In the genomic region with DNA sequence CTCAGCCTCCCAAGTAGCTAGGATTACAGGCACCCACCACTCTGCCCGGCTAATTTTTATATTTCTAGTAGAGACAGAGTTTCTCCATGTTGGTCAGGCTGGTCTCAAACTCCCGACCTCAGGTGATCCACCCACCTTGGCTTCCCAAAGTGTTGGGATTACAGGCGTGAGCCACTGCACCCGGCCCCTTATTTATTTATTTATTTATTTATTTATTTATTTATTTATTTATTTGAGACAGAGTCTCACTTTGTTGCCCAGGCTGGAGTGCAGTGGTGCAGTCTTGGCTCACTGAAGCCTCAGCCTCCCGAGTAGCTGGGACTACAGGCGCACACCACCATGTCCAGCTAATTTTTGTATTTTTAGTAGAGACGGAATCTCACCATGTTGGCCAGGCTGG, we compare ENCODE assay signal across 9 cellular contexts. TPM values are rescaled to one million over a fixed set of nuclear protein-coding genes. Genes with fewer than 3 reads are reported as not detected.
A peak's percentile ranks its signal among the peaks of the same experiment; 100 is the strongest.
DNase-seq lines count a peak whose midpoint lies in the region; ATAC-seq and TF ChIP-seq lines count a peak whose summit lies in the region.
"Not testable (repeated sequence)": the region's sequence is repeated elsewhere in the genome, so short reads cannot be mapped to it uniquely, and the experiment has no call there.
"Had no signal": no experiment of that assay in that cellular context is flagged by ENCODE, and none has a peak within 500 bp of the region (broad histone marks: within the 10 kb centered on the region; RNA-seq: fewer than 3 reads in every experiment).

No MANE protein-coding gene starts in this region.

- H3K9ac ChIP-seq in Loucy (ENCODE audit: low read depth, low read length, poor library complexity, severe bottlenecking) = not testable (repeated sequence)

- peaks cover 57% of the 10 kb centered on the region for H3K4me1 Mint-ChIP-seq in CD14-positive monocyte
- H3K4me1 Mint-ChIP-seq in activated CD4-positive, alpha-beta memory T cell treated with anti-CD3 and anti-CD28 coated beads, Interleukin-2, amount 10 ng/mL, durations not matched to agents 7 days and 5 days = peaks cover 64% of the 10 kb centered on the region
- peaks cover 43% of the 10 kb centered on the region for H3K4me1 Mint-ChIP-seq in activated T-helper 2 cell treated with anti-CD3 and anti-CD28 coated beads, Interferon-gamma antibody, Interleukin-2, Interleukin-4, amounts not matched to agents 10 μg/mL and 5 μg/mL and 100 μg/mL, durations not matched to agents 14 hours and 24 hours and 36 hours (ENCODE audit: low read depth)
- H3K4me1 Mint-ChIP-seq in central memory CD8-positive, alpha-beta T cell = peaks cover 75% of the 10 kb centered on the region

- H3K4me1 ChIP-seq in Loucy (ENCODE audit: insufficient read depth, low read length, poor library complexity, severe bottlenecking) (peaks cover 55% of the 10 kb centered on the region), neutrophil (ENCODE audit: control insufficient read depth in 1 of 2, insufficient read depth in 1 of 2, low read depth in 1 of 2, low read length in 1 of 2) (peaks cover 61 to 77% of the 10 kb centered on the region in 2 experiments)

- not testable (repeated sequence) for H3F3A ChIP-seq in Loucy (ENCODE audit: low read depth)

- CTCF ChIA-PET in activated CD4-positive, alpha-beta memory T cell treated with anti-CD3 and anti-CD28 coated beads, Interleukin-2, amount 10 ng/mL, durations not matched to agents 7 days and 5 days (lab: Charles Lee) = interaction anchor here (1.6 to 11.4 kb wide), 3 partner anchors 20 to 30 kb away, joined by 9 to 128 read pairs (median 21); a partner anchor contains a TSS

- H3K9me3 ChIP-seq in Loucy (ENCODE audit: insufficient read depth, low read depth, low read length); neutrophil: not testable (repeated sequence)

- not testable (repeated sequence) for H3K36me3 ChIP-seq in Loucy (ENCODE audit: insufficient read depth, low read length)
- H3K36me3 ChIP-seq in neutrophil = peaks cover 56% of the 10 kb centered on the region

- ATAC-seq in central memory CD8-positive, alpha-beta T cell (replicated peaks; ENCODE audit: extremely low read depth, poor library complexity, severe bottlenecking) = not testable (repeated sequence)

- not testable (repeated sequence) for TF ChIP-seq CTCF in CD14-positive monocyte (IDR thresholded peaks at IDR 0.05); Loucy (conservative IDR thresholded peaks at IDR 0.05; ENCODE audit: low read length); neutrophil (IDR thresholded peaks at IDR 0.05)

- peaks cover 45% of the 10 kb centered on the region for H4K20me1 ChIP-seq in Loucy (ENCODE audit: insufficient read depth, low read length, poor library complexity, severe bottlenecking)

- H3K4me3 ChIP-seq in Loucy (ENCODE audit: low read length, poor library complexity, severe bottlenecking) (peak overlapping the region; percentile 98), neutrophil (ENCODE audit: low read depth in 1 of 2, low read length in 1 of 2) (peak overlapping the region in 1 of 2 experiments; percentile 80)

- H3K27ac ChIP-seq in neutrophil = peak overlapping the region; percentile 99

- H3K36me3 Mint-ChIP-seq in CD14-positive monocyte = peaks cover 33 to 65% of the 10 kb centered on the region in 2 donors
- H3K36me3 Mint-ChIP-seq in activated CD4-positive, alpha-beta memory T cell treated with anti-CD3 and anti-CD28 coated beads, Interleukin-2, amount 10 ng/mL, durations not matched to agents 7 days and 5 days (ENCODE audit: low read depth) = peaks cover 69% of the 10 kb centered on the region
- peaks cover 60% of the 10 kb centered on the region for H3K36me3 Mint-ChIP-seq in activated T-helper 2 cell treated with anti-CD3 and anti-CD28 coated beads, Interferon-gamma antibody, Interleukin-2, Interleukin-4, amounts not matched to agents 10 μg/mL and 5 μg/mL and 100 μg/mL, durations not matched to agents 14 hours and 24 hours and 36 hours (ENCODE audit: low read depth)
- H3K36me3 Mint-ChIP-seq in central memory CD8-positive, alpha-beta T cell (ENCODE audit: insufficient read depth) = peaks cover 74% of the 10 kb centered on the region

- H3K4me2 ChIP-seq in Loucy (ENCODE audit: low read depth, low read length, poor library complexity, severe bottlenecking) = peak overlapping the region; percentile 99

- H3K27me3 Mint-ChIP-seq in CD14-positive monocyte (ENCODE audit: low read depth in 3 of 3); activated CD4-positive, alpha-beta memory T cell treated with anti-CD3 and anti-CD28 coated beads, Interleukin-2, amount 10 ng/mL, durations not matched to agents 7 days and 5 days; activated T-helper 2 cell treated with anti-CD3 and anti-CD28 coated beads, Interferon-gamma antibody, Interleukin-2, Interleukin-4, amounts not matched to agents 10 μg/mL and 5 μg/mL and 100 μg/mL, durations not matched to agents 14 hours and 24 hours and 36 hours (ENCODE audit: low read depth); central memory CD8-positive, alpha-beta T cell: not testable (repeated sequence)

- not testable (repeated sequence) for DNase-seq in CD14-positive monocyte (ENCODE audit: low spot score); activated CD4-positive, alpha-beta memory T cell treated with anti-CD3 and anti-CD28 coated beads, Interleukin-2, amount 10 ng/mL, durations not matched to agents 7 days and 5 days; activated T-helper 2 cell treated with anti-CD3 and anti-CD28 coated beads, Interferon-gamma antibody, Interleukin-2, Interleukin-4, amounts not matched to agents 10 μg/mL and 5 μg/mL and 100 μg/mL, durations not matched to agents 14 hours and 24 hours and 36 hours (ENCODE audit: low spot score); central memory CD8-positive, alpha-beta T cell (ENCODE audit: low spot score in 2 of 2)

- intact Hi-C loops in CD14-positive monocyte (cut with micrococcal nuclease) = loop anchor here (1.0 to 5.0 kb wide), 2 partner anchors 18 to 52 kb away; a partner anchor contains a TSS
- intact Hi-C loops in activated T-helper 2 cell treated with anti-CD3 and anti-CD28 coated beads, Interferon-gamma antibody, Interleukin-2, Interleukin-4, amounts not matched to agents 10 μg/mL and 5 μg/mL and 100 μg/mL, durations not matched to agents 14 hours and 24 hours and 36 hours (cut with micrococcal nuclease) = loop anchor here (5.0 kb wide), 1 partner anchor 92 kb away; a partner anchor contains a TSS

- not testable (repeated sequence) for H3K4me3 Mint-ChIP-seq in CD14-positive monocyte; activated CD4-positive, alpha-beta memory T cell treated with anti-CD3 and anti-CD28 coated beads, Interleukin-2, amount 10 ng/mL, durations not matched to agents 7 days and 5 days
- peak overlapping the region; percentile 31 for H3K4me3 Mint-ChIP-seq in activated T-helper 2 cell treated with anti-CD3 and anti-CD28 coated beads, Interferon-gamma antibody, Interleukin-2, Interleukin-4, amounts not matched to agents 10 μg/mL and 5 μg/mL and 100 μg/mL, durations not matched to agents 14 hours and 24 hours and 36 hours (ENCODE audit: low read depth)
- peak overlapping the region; percentile 94 for H3K4me3 Mint-ChIP-seq in central memory CD8-positive, alpha-beta T cell

- not testable (repeated sequence) for H2AFZ ChIP-seq in Loucy (ENCODE audit: low read length)

- peaks cover 84% of the 10 kb centered on the region for H3K79me2 ChIP-seq in Loucy (ENCODE audit: insufficient read depth, low read length)

- not testable (repeated sequence) for H3K9me3 Mint-ChIP-seq in CD14-positive monocyte; activated CD4-positive, alpha-beta memory T cell treated with anti-CD3 and anti-CD28 coated beads, Interleukin-2, amount 10 ng/mL, durations not matched to agents 7 days and 5 days; activated T-helper 2 cell treated with anti-CD3 and anti-CD28 coated beads, Interferon-gamma antibody, Interleukin-2, Interleukin-4, amounts not matched to agents 10 μg/mL and 5 μg/mL and 100 μg/mL, durations not matched to agents 14 hours and 24 hours and 36 hours; central memory CD8-positive, alpha-beta T cell

- not testable (repeated sequence) for H3K27me3 ChIP-seq in Loucy (ENCODE audit: insufficient read depth, low read length, poor library complexity, severe bottlenecking); neutrophil

- peak overlapping the region in 6 of 7 donors; percentile 50 to 100 (median 99) for H3K27ac Mint-ChIP-seq in CD14-positive monocyte
- H3K27ac Mint-ChIP-seq in activated CD4-positive, alpha-beta memory T cell treated with anti-CD3 and anti-CD28 coated beads, Interleukin-2, amount 10 ng/mL, durations not matched to agents 7 days and 5 days = peak overlapping the region; percentile 10
- not testable (repeated sequence) for H3K27ac Mint-ChIP-seq in activated T-helper 2 cell treated with anti-CD3 and anti-CD28 coated beads, Interferon-gamma antibody, Interleukin-2, Interleukin-4, amounts not matched to agents 10 μg/mL and 5 μg/mL and 100 μg/mL, durations not matched to agents 14 hours and 24 hours and 36 hours
- peak overlapping the region; percentile 96 for H3K27ac Mint-ChIP-seq in central memory CD8-positive, alpha-beta T cell (ENCODE audit: low read depth)

- H3K9me2 ChIP-seq in Loucy (replicated peaks; ENCODE audit: low read depth, low read length) = not testable (repeated sequence)

- POLR2A ChIA-PET in activated CD4-positive, alpha-beta memory T cell treated with anti-CD3 and anti-CD28 coated beads, Interleukin-2, amount 10 ng/mL, durations not matched to agents 7 days and 5 days (lab: Charles Lee) = interaction anchor here (1.0 to 8.5 kb wide), 5 partner anchors 11 to 88 kb away, joined by 3 to 293 read pairs (median 4); a partner anchor contains a TSS

RNA-seq across cellular contexts. Expression of a gene that starts 4.0 kb away (rescaled TPM):
- polyA plus RNA-seq in CD14-positive monocyte = 100 to 1,000 TPM; 101 to 140 TPM
- total RNA-seq in activated CD4-positive, alpha-beta memory T cell treated with anti-CD3 and anti-CD28 coated beads, Interleukin-2, amount 10 ng/mL, durations not matched to agents 7 days and 5 days = 100 to 1,000 TPM; 331 to 339 TPM
- 161 and 170 TPM in 2 replicates for total RNA-seq in activated T-helper 2 cell treated with anti-CD3 and anti-CD28 coated beads, Interferon-gamma antibody, Interleukin-2, Interleukin-4, amounts not matched to agents 10 μg/mL and 5 μg/mL and 100 μg/mL, durations not matched to agents 14 hours and 24 hours and 36 hours
- total RNA-seq: Caco-2, LHCN-M2 had no signal

RNA-seq across cellular contexts. Expression of a gene that starts 19.9 kb away (rescaled TPM):
- polyA plus RNA-seq in CD14-positive monocyte = 10 to 100 TPM in 1 of 2 donors, 1 to 10 TPM in 1; 6.3 to 25.5 TPM
- 10 to 100 TPM; 67.4 to 68.0 TPM for total RNA-seq in activated CD4-positive, alpha-beta memory T cell treated with anti-CD3 and anti-CD28 coated beads, Interleukin-2, amount 10 ng/mL, durations not matched to agents 7 days and 5 days
- total RNA-seq in activated T-helper 2 cell treated with anti-CD3 and anti-CD28 coated beads, Interferon-gamma antibody, Interleukin-2, Interleukin-4, amounts not matched to agents 10 μg/mL and 5 μg/mL and 100 μg/mL, durations not matched to agents 14 hours and 24 hours and 36 hours = 49.1 and 53.2 TPM in 2 replicates

RNA-seq across cellular contexts. Expression of a gene that starts 23.7 kb away (rescaled TPM):
- under 1 TPM in 1 of 2 donors, not detected in 1; 0.07 TPM for polyA plus RNA-seq in CD14-positive monocyte
- not detected for total RNA-seq in activated CD4-positive, alpha-beta memory T cell treated with anti-CD3 and anti-CD28 coated beads, Interleukin-2, amount 10 ng/mL, durations not matched to agents 7 days and 5 days
- 0.05 TPM in 1 of 2 replicates, not detected in the other for total RNA-seq in activated T-helper 2 cell treated with anti-CD3 and anti-CD28 coated beads, Interferon-gamma antibody, Interleukin-2, Interleukin-4, amounts not matched to agents 10 μg/mL and 5 μg/mL and 100 μg/mL, durations not matched to agents 14 hours and 24 hours and 36 hours
- total RNA-seq: LHCN-M2 had no signal

RNA-seq across cellular contexts. Expression of a gene that starts 26.9 kb away (rescaled TPM):
- polyA plus RNA-seq in CD14-positive monocyte = 10 to 100 TPM; 11.8 to 20.3 TPM
- 10 to 100 TPM; 56.1 to 63.8 TPM for total RNA-seq in activated CD4-positive, alpha-beta memory T cell treated with anti-CD3 and anti-CD28 coated beads, Interleukin-2, amount 10 ng/mL, durations not matched to agents 7 days and 5 days
- 49.0 and 49.1 TPM in 2 replicates for total RNA-seq in activated T-helper 2 cell treated with anti-CD3 and anti-CD28 coated beads, Interferon-gamma antibody, Interleukin-2, Interleukin-4, amounts not matched to agents 10 μg/mL and 5 μg/mL and 100 μg/mL, durations not matched to agents 14 hours and 24 hours and 36 hours
- total RNA-seq: H4 had no signal

RNA-seq across cellular contexts. Expression of a gene that starts 32.5 kb away (rescaled TPM):
- polyA plus RNA-seq in CD14-positive monocyte = not detected
- total RNA-seq in activated CD4-positive, alpha-beta memory T cell treated with anti-CD3 and anti-CD28 coated beads, Interleukin-2, amount 10 ng/mL, durations not matched to agents 7 days and 5 days = 1 to 10 TPM; 1.2 TPM
- total RNA-seq in activated T-helper 2 cell treated with anti-CD3 and anti-CD28 coated beads, Interferon-gamma antibody, Interleukin-2, Interleukin-4, amounts not matched to agents 10 μg/mL and 5 μg/mL and 100 μg/mL, durations not matched to agents 14 hours and 24 hours and 36 hours = not detected in 2 replicates
- total RNA-seq: H4 had no signal
